In the genomic region with DNA sequence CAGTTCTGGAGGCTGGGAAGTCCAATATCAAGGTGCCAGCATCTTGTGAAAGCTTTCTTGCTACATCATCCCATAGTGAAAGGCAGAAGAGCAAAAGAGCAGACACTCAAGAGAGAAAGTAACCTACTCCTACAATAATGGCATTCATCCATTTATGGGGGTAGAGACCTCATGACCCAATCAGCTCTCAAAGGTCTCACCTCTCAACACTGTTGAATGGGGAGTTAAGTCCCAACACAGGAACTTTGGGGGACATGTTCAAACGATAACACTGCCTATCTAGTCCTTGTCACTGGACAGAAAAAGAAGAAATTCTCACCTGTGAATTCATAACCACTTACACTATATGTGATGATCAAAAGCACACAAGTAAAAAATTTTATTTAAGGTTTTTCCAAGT, we compare ENCODE assay signal across 12 cellular contexts. TPM values are rescaled to one million over a fixed set of nuclear protein-coding genes. Genes with fewer than 3 reads are reported as not detected.
DNase-seq lines count a peak whose midpoint lies in the region; ATAC-seq, FAIRE-seq and TF ChIP-seq lines count a peak whose summit lies in the region.
"Had no signal": no experiment of that assay in that cellular context is flagged by ENCODE, and none has a peak within 500 bp of the region (broad histone marks: within the 10 kb centered on the region; RNA-seq: fewer than 3 reads in every experiment).

No MANE protein-coding gene starts in this region.

- POLR2A ChIA-PET in activated CD8-positive, alpha-beta T cell treated with anti-CD3 and anti-CD28 coated beads for 36 hours (lab: Charles Lee): interaction anchor here (1.0 kb wide), 1 partner anchor 22 kb away, joined by 3 read pairs; no protein-coding TSS in a partner anchor
- POLR2A ChIA-PET in activated CD8-positive, alpha-beta T cell treated with anti-CD3 and anti-CD28 coated beads, Interleukin-2, amount 10 ng/mL, durations not matched to agents 7 days and 5 days (lab: Charles Lee): no interaction called here
- POLR2A ChIA-PET in activated naive CD8-positive, alpha-beta T cell treated with anti-CD3 and anti-CD28 coated beads, Interleukin-2, amount 10 ng/mL, durations not matched to agents 7 days and 5 days (lab: Charles Lee): no interaction called here

- H3K9ac ChIP-seq in Loucy (ENCODE audit: low read depth, low read length, poor library complexity, severe bottlenecking): peak overlapping the region; percentile 8

- ATAC-seq in activated CD8-positive, alpha-beta T cell treated with anti-CD3 and anti-CD28 coated beads for 36 hours: peak; percentile 37
- ATAC-seq in activated CD8-positive, alpha-beta T cell treated with anti-CD3 and anti-CD28 coated beads, Interleukin-2, amount 10 ng/mL, durations not matched to agents 7 days and 5 days: no peak
- peak; percentile 31 for ATAC-seq in activated naive CD8-positive, alpha-beta T cell treated with anti-CD3 and anti-CD28 coated beads, Interleukin-2, amount 10 ng/mL, durations not matched to agents 7 days and 5 days (ENCODE audit: low read depth)
- ATAC-seq: A549, GM23338 had no signal

- H3K9me3 ChIP-seq in Loucy (ENCODE audit: insufficient read depth, low read depth, low read length): no peaks in the 10 kb centered on the region
- H3K9me3 ChIP-seq: A549, BE2C had no signal

- peaks cover 46% of the 10 kb centered on the region for H3K4me1 ChIP-seq in Loucy (ENCODE audit: insufficient read depth, low read length, poor library complexity, severe bottlenecking)
- H3K4me1 ChIP-seq: A549, BE2C had no signal

- FAIRE-seq in H54 (lab: Jason Lieb, UNC): no peak
- FAIRE-seq: A549, GM12891 had no signal

- H3K36me3 Mint-ChIP-seq in activated CD8-positive, alpha-beta T cell treated with anti-CD3 and anti-CD28 coated beads for 36 hours (ENCODE audit: low read depth): no peaks in the 10 kb centered on the region
- peaks cover 11% of the 10 kb centered on the region for H3K36me3 Mint-ChIP-seq in activated CD8-positive, alpha-beta T cell treated with anti-CD3 and anti-CD28 coated beads, Interleukin-2, amount 10 ng/mL, durations not matched to agents 7 days and 5 days (ENCODE audit: low read depth)
- peaks cover 9% of the 10 kb centered on the region for H3K36me3 Mint-ChIP-seq in activated naive CD8-positive, alpha-beta T cell treated with anti-CD3 and anti-CD28 coated beads, Interleukin-2, amount 10 ng/mL, durations not matched to agents 7 days and 5 days
- H3K36me3 Mint-ChIP-seq: CD4-positive, alpha-beta memory T cell had no signal

- H3K4me3 ChIP-seq in Loucy (ENCODE audit: low read length, poor library complexity, severe bottlenecking): peak overlapping the region; percentile 11
- H3K4me3 ChIP-seq: A549, GM23338 had no signal

- H3K27ac Mint-ChIP-seq in activated CD8-positive, alpha-beta T cell treated with anti-CD3 and anti-CD28 coated beads for 36 hours: no peak overlapping the region
- no peak overlapping the region for H3K27ac Mint-ChIP-seq in activated CD8-positive, alpha-beta T cell treated with anti-CD3 and anti-CD28 coated beads, Interleukin-2, amount 10 ng/mL, durations not matched to agents 7 days and 5 days
- H3K27ac Mint-ChIP-seq in activated naive CD8-positive, alpha-beta T cell treated with anti-CD3 and anti-CD28 coated beads, Interleukin-2, amount 10 ng/mL, durations not matched to agents 7 days and 5 days: no peak overlapping the region
- H3K27ac Mint-ChIP-seq: GM23338, H9 had no signal

- peaks cover 6% of the 10 kb centered on the region for H3K9me3 Mint-ChIP-seq in activated CD8-positive, alpha-beta T cell treated with anti-CD3 and anti-CD28 coated beads for 36 hours
- no peaks in the 10 kb centered on the region for H3K9me3 Mint-ChIP-seq in activated CD8-positive, alpha-beta T cell treated with anti-CD3 and anti-CD28 coated beads, Interleukin-2, amount 10 ng/mL, durations not matched to agents 7 days and 5 days (ENCODE audit: insufficient read depth)
- H3K9me3 Mint-ChIP-seq in activated naive CD8-positive, alpha-beta T cell treated with anti-CD3 and anti-CD28 coated beads, Interleukin-2, amount 10 ng/mL, durations not matched to agents 7 days and 5 days: peaks cover 4% of the 10 kb centered on the region
- H3K9me3 Mint-ChIP-seq: CD4-positive, alpha-beta memory T cell; GM23338; H9 had no signal

- H3K9me2 ChIP-seq in Loucy (replicated peaks; ENCODE audit: low read depth, low read length): no peaks in the 10 kb centered on the region

- H3K4me1 Mint-ChIP-seq in activated CD8-positive, alpha-beta T cell treated with anti-CD3 and anti-CD28 coated beads for 36 hours (ENCODE audit: low read depth): peaks cover 19% of the 10 kb centered on the region
- H3K4me1 Mint-ChIP-seq in activated CD8-positive, alpha-beta T cell treated with anti-CD3 and anti-CD28 coated beads, Interleukin-2, amount 10 ng/mL, durations not matched to agents 7 days and 5 days (ENCODE audit: low read depth): peaks cover 19% of the 10 kb centered on the region
- peaks cover 19% of the 10 kb centered on the region for H3K4me1 Mint-ChIP-seq in activated naive CD8-positive, alpha-beta T cell treated with anti-CD3 and anti-CD28 coated beads, Interleukin-2, amount 10 ng/mL, durations not matched to agents 7 days and 5 days

- TF ChIP-seq POLR2A in H54 (IDR thresholded peaks at IDR 0.05; ENCODE audit: low read depth, low read length): no peak

- H3K27me3 Mint-ChIP-seq in activated CD8-positive, alpha-beta T cell treated with anti-CD3 and anti-CD28 coated beads for 36 hours: no peaks in the 10 kb centered on the region
- H3K27me3 Mint-ChIP-seq in activated CD8-positive, alpha-beta T cell treated with anti-CD3 and anti-CD28 coated beads, Interleukin-2, amount 10 ng/mL, durations not matched to agents 7 days and 5 days (ENCODE audit: low read depth): no peaks in the 10 kb centered on the region
- no peaks in the 10 kb centered on the region for H3K27me3 Mint-ChIP-seq in activated naive CD8-positive, alpha-beta T cell treated with anti-CD3 and anti-CD28 coated beads, Interleukin-2, amount 10 ng/mL, durations not matched to agents 7 days and 5 days
- H3K27me3 Mint-ChIP-seq: CD4-positive, alpha-beta memory T cell had no signal

- H3K4me2 ChIP-seq in Loucy (ENCODE audit: low read depth, low read length, poor library complexity, severe bottlenecking): peak overlapping the region; percentile 71
- H3K4me2 ChIP-seq: A549, GM23338 had no signal

- no peaks in the 10 kb centered on the region for H4K20me1 ChIP-seq in Loucy (ENCODE audit: insufficient read depth, low read length, poor library complexity, severe bottlenecking)

- no peaks in the 10 kb centered on the region for H3K27me3 ChIP-seq in Loucy (ENCODE audit: insufficient read depth, low read length, poor library complexity, severe bottlenecking)
- H3K27me3 ChIP-seq: BE2C had no signal

- H3K79me2 ChIP-seq in Loucy (ENCODE audit: insufficient read depth, low read length): no peaks in the 10 kb centered on the region

- no peaks in the 10 kb centered on the region for H3K36me3 ChIP-seq in Loucy (ENCODE audit: insufficient read depth, low read length)
- H3K36me3 ChIP-seq: BE2C had no signal

- CTCF ChIA-PET in activated CD8-positive, alpha-beta T cell treated with anti-CD3 and anti-CD28 coated beads for 36 hours (lab: Charles Lee): no interaction called here
- CTCF ChIA-PET in activated CD8-positive, alpha-beta T cell treated with anti-CD3 and anti-CD28 coated beads, Interleukin-2, amount 10 ng/mL, durations not matched to agents 7 days and 5 days (lab: Charles Lee): no interaction called here

- intact Hi-C loops in activated CD8-positive, alpha-beta T cell treated with anti-CD3 and anti-CD28 coated beads for 36 hours (cut with micrococcal nuclease): no loop called here

- no peak overlapping the region for H3K4me3 Mint-ChIP-seq in activated CD8-positive, alpha-beta T cell treated with anti-CD3 and anti-CD28 coated beads for 36 hours
- H3K4me3 Mint-ChIP-seq in activated CD8-positive, alpha-beta T cell treated with anti-CD3 and anti-CD28 coated beads, Interleukin-2, amount 10 ng/mL, durations not matched to agents 7 days and 5 days: no peak overlapping the region
- no peak overlapping the region for H3K4me3 Mint-ChIP-seq in activated naive CD8-positive, alpha-beta T cell treated with anti-CD3 and anti-CD28 coated beads, Interleukin-2, amount 10 ng/mL, durations not matched to agents 7 days and 5 days
- H3K4me3 Mint-ChIP-seq: GM23338, H9 had no signal

- H3F3A ChIP-seq in Loucy (ENCODE audit: low read depth): peaks cover 11% of the 10 kb centered on the region

- TF ChIP-seq CTCF in activated CD8-positive, alpha-beta T cell treated with anti-CD3 and anti-CD28 coated beads for 36 hours (IDR thresholded peaks at IDR 0.05): no peak
- TF ChIP-seq CTCF in Loucy (conservative IDR thresholded peaks at IDR 0.05; ENCODE audit: low read length): no peak

- H2AFZ ChIP-seq in Loucy (ENCODE audit: low read length): no peak overlapping the region
- H2AFZ ChIP-seq: GM23338 had no signal

- no peak for DNase-seq in activated CD8-positive, alpha-beta T cell treated with anti-CD3 and anti-CD28 coated beads for 36 hours
- no peak for DNase-seq in activated CD8-positive, alpha-beta T cell treated with anti-CD3 and anti-CD28 coated beads, Interleukin-2, amount 10 ng/mL, durations not matched to agents 7 days and 5 days
- DNase-seq in activated naive CD8-positive, alpha-beta T cell treated with anti-CD3 and anti-CD28 coated beads, Interleukin-2, amount 10 ng/mL, durations not matched to agents 7 days and 5 days: no peak
- DNase-seq in H54 (ENCODE audit: insufficient read length, low spot score): no peak
- DNase-seq in GM03348 (ENCODE audit: low spot score): no peak
- DNase-seq: BE2C; CD4-positive, alpha-beta memory T cell; H9 had no signal

RNA-seq across cellular contexts. Expression of a gene that starts 6.6 kb away (rescaled TPM):
- 100 to 1,000 TPM; 224 to 230 TPM for total RNA-seq in activated CD8-positive, alpha-beta T cell treated with anti-CD3 and anti-CD28 coated beads for 36 hours
- total RNA-seq in activated CD8-positive, alpha-beta T cell treated with anti-CD3 and anti-CD28 coated beads, Interleukin-2, amount 10 ng/mL, durations not matched to agents 7 days and 5 days: 100 to 1,000 TPM; 150 to 162 TPM
- 100 to 1,000 TPM; 129 to 130 TPM for total RNA-seq in activated naive CD8-positive, alpha-beta T cell treated with anti-CD3 and anti-CD28 coated beads, Interleukin-2, amount 10 ng/mL, durations not matched to agents 7 days and 5 days
